Comparison of ENCODE assay signal across 8 cellular contexts in the genomic region with DNA sequence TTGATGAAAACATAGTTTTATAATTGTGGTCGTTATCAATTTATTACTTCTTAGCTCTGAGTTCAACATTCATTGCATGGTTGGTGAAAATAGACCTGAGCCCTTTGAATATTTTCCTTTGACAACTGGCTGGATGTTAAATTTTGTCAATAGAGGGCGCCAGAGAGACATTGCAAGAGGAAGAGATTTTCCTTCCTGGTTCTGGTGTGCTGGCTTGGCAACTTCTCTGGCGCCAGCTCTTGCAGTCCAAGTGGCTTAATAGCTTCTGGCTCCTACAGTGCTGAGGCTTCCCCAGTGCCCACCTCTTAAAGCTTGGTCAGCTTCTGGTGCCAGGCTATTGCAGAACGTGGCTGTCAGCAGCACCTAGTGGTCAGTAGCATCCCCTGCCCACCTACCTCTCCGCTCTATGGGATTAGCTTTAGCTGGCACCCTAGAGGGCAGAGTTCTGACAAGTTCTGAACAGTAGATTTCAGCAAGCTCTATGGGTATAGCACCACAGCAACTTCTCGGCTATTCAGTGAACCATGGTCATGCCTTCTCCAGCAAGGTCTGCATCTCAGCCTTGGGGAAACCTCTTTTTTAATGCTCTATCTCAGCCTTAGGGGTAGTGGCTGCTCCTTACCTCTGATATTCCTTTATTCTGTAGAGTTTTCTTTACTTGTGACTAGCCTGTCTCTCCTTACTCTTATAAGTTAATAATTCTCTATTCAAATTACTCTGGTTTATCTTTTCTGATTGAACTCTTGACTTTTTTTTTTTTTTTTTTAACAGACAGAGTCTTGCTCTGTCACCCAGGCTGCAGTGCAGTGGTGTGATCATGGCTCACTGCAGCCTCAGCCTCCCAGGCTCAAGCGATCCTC. TPM values are rescaled to one million over a fixed set of nuclear protein-coding genes. Genes with fewer than 3 reads are reported as not detected.
A peak's percentile ranks its signal among the peaks of the same experiment; 100 is the strongest.
DNase-seq lines count a peak whose midpoint lies in the region; ATAC-seq, FAIRE-seq and TF ChIP-seq lines count a peak whose summit lies in the region.

No MANE protein-coding gene starts in this region.

- intact Hi-C loops in thyroid gland (cut with DNase I) = loop anchor here (5.0 to 10.0 kb wide), 3 partner anchors 55 to 193 kb away; a partner anchor contains a TSS

- no peaks in the 10 kb centered on the region for H3K9me3 ChIP-seq in SJSA1 (replicated peaks)
- H3K9me3 ChIP-seq in thyroid gland = no peaks in the 10 kb centered on the region

- H3K36me3 ChIP-seq in SJSA1 = no peaks in the 10 kb centered on the region
- H3K36me3 ChIP-seq in thyroid gland = no peaks in the 10 kb centered on the region

- H3K27me3 ChIP-seq in SJSA1 (replicated peaks) (no peaks in the 10 kb centered on the region), thyroid gland (no peaks in the 10 kb centered on the region)

- FAIRE-seq in frontal cortex (lab: Jason Lieb, UNC) = peak; percentile 24

- TF ChIP-seq POLR2A in NB4 (IDR thresholded peaks at IDR 0.05; ENCODE audit: extremely low read depth, insufficient read length) (no peak), thyroid gland (IDR thresholded peaks at IDR 0.05) (no peak)

- WGBS in thyroid gland, 2 donors = 29 to 31% methylated on average over 7 of the region's 7 CpGs

- H3K27ac ChIP-seq in SJSA1 (no peak overlapping the region), thyroid gland (peak overlapping the region in 1 of 3 donors; percentile 12)

- ATAC-seq in GM21447 (IDR thresholded peaks at IDR 0.05; ENCODE audit: unreplicated experiment) = peak; percentile 72

- DNase-seq in CD1c-positive myeloid dendritic cell (ENCODE audit: extremely low spot score) (peak; percentile 86), NB4 (ENCODE audit: low read depth) (peak; percentile 85), SJSA1 (ENCODE audit: low read depth in 1 of 2, low spot score in 2 of 2) (peak; percentile 56 to 69), frontal cortex (ENCODE audit: low spot score in 2 of 2) (peak; percentile 31 to 43), occipital lobe (lab: John Stamatoyannopoulos, UW) (peak; percentile 42), thyroid gland (peak; percentile 88 to 92)
- peak; percentile 32 for DNase-seq in activated naive CD4-positive, alpha-beta T cell treated with Interleukin-2 at 50 U/mL for 16 hours

- peaks cover 7% of the 10 kb centered on the region for H3K4me1 ChIP-seq in SJSA1 (replicated peaks)
- H3K4me1 ChIP-seq in thyroid gland = peaks cover 0 to 8% of the 10 kb centered on the region in 2 donors

- H3K4me3 ChIP-seq in NB4 (ENCODE audit: low read depth, low read length) = no peak overlapping the region
- H3K4me3 ChIP-seq in SJSA1 = no peak overlapping the region
- no peak overlapping the region for H3K4me3 ChIP-seq in thyroid gland (replicated peaks in 1 of 3)

- TF ChIP-seq CTCF in NB4 (IDR thresholded peaks at IDR 0.05; ENCODE audit: low read depth, low read length) (peak; percentile 85), thyroid gland (IDR thresholded peaks at IDR 0.05) (peak; percentile 83 to 95 (median 89))

RNA-seq across cellular contexts. Expression of a gene that starts 59.4 kb away (rescaled TPM):
- 13.2 and 13.9 TPM in 2 replicates for total RNA-seq in SJSA1 (2014; rRNA removed; shearing (Covaris generic))
- total RNA-seq in frontal cortex (14.7 TPM), occipital lobe (21.5 TPM), thyroid gland (10 to 100 TPM; 11.5 to 29.3 (median 17.9) TPM)

Comparison
In these comparisons a context has a peak if more than half of its experiments do, and no peak if none do; other contexts are left out.
1. DNase-seq: peak in every context shown above with its lines; median percentile 90 in thyroid gland; 86 in CD1c-positive myeloid dendritic cell; 85 in NB4; 62 in SJSA1; 42 in occipital lobe; 37 in frontal cortex; 32 in activated naive CD4-positive, alpha-beta T cell treated with Interleukin-2 at 50 U/mL for 16 hours.